In the genomic region with DNA sequence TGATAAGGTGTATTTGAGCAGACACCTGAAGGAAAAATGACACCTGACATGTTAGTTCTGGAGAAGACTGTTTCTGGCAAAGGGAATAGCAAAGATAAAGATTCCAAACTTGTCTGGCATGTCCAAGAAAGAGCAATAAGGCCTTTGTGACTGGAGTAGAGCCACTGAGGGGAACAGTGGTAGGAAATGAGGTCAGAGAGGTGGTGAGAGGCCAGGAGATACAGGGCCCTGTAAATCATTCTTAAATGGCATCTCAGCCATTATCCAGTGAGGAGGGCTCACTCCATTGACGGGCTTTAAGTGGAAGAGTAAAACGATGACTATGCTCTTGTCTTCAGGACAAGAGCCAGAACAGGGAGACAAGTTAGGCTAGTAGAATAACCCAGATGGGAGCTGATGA, we compare ENCODE assay signal across 23 cellular contexts.
"Had no signal": no experiment of that assay in that cellular context is flagged by ENCODE, and none has a peak within 500 bp of the region (broad histone marks: within the 10 kb centered on the region; RNA-seq: fewer than 3 reads in every experiment).

No MANE protein-coding gene starts in this region.

- H3K27me3 ChIP-seq: left lung, sigmoid colon, spleen, testis, tibial artery had no signal

- H3K27ac Mint-ChIP-seq: effector memory CD8-positive, alpha-beta T cell; mesothelial cell of epicardium; naive B cell; natural killer cell treated with Interleukin-12 subunit alpha and Interleukin-12 subunit beta and Interleukin-15 and Interleukin-18, amount 100 ng/mL, for 72 hours; stimulated activated memory B cell treated with anti-CD40 and anti-IgM and Interleukin-4, amounts not matched to agents 10 μg/mL and 1 μg/mL and 100 μg/mL, for 72 hours; type B pancreatic cell had no signal

- ATAC-seq: effector memory CD8-positive, alpha-beta T cell; left cardiac atrium; left lung; mucosa of descending colon; natural killer cell treated with Interleukin-12 subunit alpha and Interleukin-12 subunit beta and Interleukin-15 and Interleukin-18, amount 100 ng/mL, for 72 hours; right cardiac atrium; stimulated activated memory B cell treated with anti-CD40 and anti-IgM and Interleukin-4, amounts not matched to agents 10 μg/mL and 1 μg/mL and 100 μg/mL, for 72 hours; stimulated activated naive CD8-positive, alpha-beta T cell treated with anti-CD3 and anti-CD28 coated beads, Interleukin-15, Interleukin-2, amounts not matched to agents 100 U/mL and 50 U/mL, for 24 hours had no signal

- FAIRE-seq: frontal cortex had no signal

- H3K4me3 Mint-ChIP-seq: effector memory CD8-positive, alpha-beta T cell; mesothelial cell of epicardium; naive B cell; natural killer cell treated with Interleukin-12 subunit alpha and Interleukin-12 subunit beta and Interleukin-15 and Interleukin-18, amount 100 ng/mL, for 72 hours; neural crest cell; stimulated activated memory B cell treated with anti-CD40 and anti-IgM and Interleukin-4, amounts not matched to agents 10 μg/mL and 1 μg/mL and 100 μg/mL, for 72 hours; type B pancreatic cell had no signal

- H3K27me3 Mint-ChIP-seq: effector memory CD8-positive, alpha-beta T cell; naive B cell; natural killer cell treated with Interleukin-12 subunit alpha and Interleukin-12 subunit beta and Interleukin-15 and Interleukin-18, amount 100 ng/mL, for 72 hours; stimulated activated memory B cell treated with anti-CD40 and anti-IgM and Interleukin-4, amounts not matched to agents 10 μg/mL and 1 μg/mL and 100 μg/mL, for 72 hours; type B pancreatic cell had no signal

- H3K27ac ChIP-seq: left lung, sigmoid colon, spleen, testis, tibial artery had no signal

- H3K4me3 ChIP-seq: left lung, mucosa of descending colon, prostate gland, sigmoid colon, spleen, testis, tibial artery had no signal

- H3K9me3 Mint-ChIP-seq: effector memory CD8-positive, alpha-beta T cell; mesothelial cell of epicardium; naive B cell; natural killer cell treated with Interleukin-12 subunit alpha and Interleukin-12 subunit beta and Interleukin-15 and Interleukin-18, amount 100 ng/mL, for 72 hours; neural crest cell; stimulated activated memory B cell treated with anti-CD40 and anti-IgM and Interleukin-4, amounts not matched to agents 10 μg/mL and 1 μg/mL and 100 μg/mL, for 72 hours; type B pancreatic cell had no signal

- DNase-seq: cortex of kidney; effector memory CD8-positive, alpha-beta T cell; head of caudate nucleus; left cardiac atrium; left lung; mesenchymal stem cell; mucosa of descending colon; naive B cell; right cardiac atrium; sigmoid colon; spleen; stimulated activated CD4-positive, alpha-beta T cell treated with anti-CD3 and anti-CD28 coated beads, Interleukin-4, amount 100 ng/mL, for 4 hours; stimulated activated naive CD8-positive, alpha-beta T cell treated with anti-CD3 and anti-CD28 coated beads, Interleukin-15, Interleukin-2, amounts not matched to agents 100 U/mL and 50 U/mL, for 24 hours; substantia nigra; testis; tibial artery had no signal

- H3K9me3 ChIP-seq: left lung, mucosa of descending colon, prostate gland, sigmoid colon, spleen, testis, tibial artery had no signal

- H3K4me1 ChIP-seq: prostate gland had no signal

- H3K36me3 ChIP-seq: left lung, prostate gland, sigmoid colon, tibial artery had no signal
